ENCODE assay signal across 8 cellular contexts in genomic region chr13:52652170-52652979, GRCh38. TPM values are rescaled to one million over a fixed set of nuclear protein-coding genes. Genes with fewer than 3 reads are reported as not detected.
DNase-seq lines count a peak whose midpoint lies in the region; ATAC-seq and TF ChIP-seq lines count a peak whose summit lies in the region.

SUGT1 (plus strand) TSS chr13:52652836; CDS start chr13:52652921, 85 bp downstream.

- peak within 1 kb of the TSS; percentile 85 to 93 for H3K27ac ChIP-seq in thoracic aorta

- peaks cover 31 to 48% of the 10 kb centered on the region in 2 donors for H3K4me1 ChIP-seq in thoracic aorta (ENCODE audit: control insufficient read depth in 1 of 2, low read depth in 2 of 2)

- no peaks in the 10 kb centered on the region for H3K27me3 ChIP-seq in thoracic aorta (replicated peaks; ENCODE audit: insufficient read depth)

- DNase-seq in NCI-H1092 (lab: John Stamatoyannopoulos, UW) (peak; percentile 96), glomerular visceral epithelial cell (ENCODE audit: extremely low spot score) (peak; percentile 98), omental fat pad (ENCODE audit: low spot score) (peak; percentile 89), thoracic aorta (ENCODE audit: low spot score) (peak; percentile 91)

- H3K36me3 ChIP-seq in thoracic aorta: no peaks in the 10 kb centered on the region

- peaks cover 11% of the 10 kb centered on the region for H3K4me1 Mint-ChIP-seq in activated naive CD4-positive, alpha-beta T cell treated with anti-CD3 and anti-CD28 coated beads, Interleukin-2, amount 50 U/mL, for 24 hours

- peak within 1 kb of the TSS; percentile 89 for H3K27ac Mint-ChIP-seq in activated naive CD4-positive, alpha-beta T cell treated with anti-CD3 and anti-CD28 coated beads, Interleukin-2, amount 50 U/mL, for 24 hours

- peaks cover 9% of the 10 kb centered on the region for H3K36me3 Mint-ChIP-seq in activated naive CD4-positive, alpha-beta T cell treated with anti-CD3 and anti-CD28 coated beads, Interleukin-2, amount 50 U/mL, for 24 hours

- no peak within 1 kb of the TSS for H3K4me3 Mint-ChIP-seq in activated naive CD4-positive, alpha-beta T cell treated with anti-CD3 and anti-CD28 coated beads, Interleukin-2, amount 50 U/mL, for 24 hours

- TF ChIP-seq CTCF in omental fat pad (IDR thresholded peaks at IDR 0.05) (no peak), thoracic aorta (IDR thresholded peaks at IDR 0.05) (peak; percentile 78)

- peak within 1 kb of the TSS; percentile 76 for H3K4me3 ChIP-seq in thoracic aorta

- no peaks in the 10 kb centered on the region for H3K9me3 Mint-ChIP-seq in activated naive CD4-positive, alpha-beta T cell treated with anti-CD3 and anti-CD28 coated beads, Interleukin-2, amount 50 U/mL, for 24 hours

- peak; percentile 95 for ATAC-seq in HG02610 (IDR thresholded peaks at IDR 0.05; ENCODE audit: unreplicated experiment)
- peak; percentile 97 for ATAC-seq in SK-N-SH treated with all-trans-retinoic acid at 6 μM for 48 hours
- ATAC-seq in omental fat pad (ENCODE audit: low FRiP score): peak; percentile 99
- ATAC-seq in thoracic aorta (ENCODE audit: insufficient number of reproducible peaks, low FRiP score, low read depth): peak; percentile 98

- H3K27me3 Mint-ChIP-seq in activated naive CD4-positive, alpha-beta T cell treated with anti-CD3 and anti-CD28 coated beads, Interleukin-2, amount 50 U/mL, for 24 hours: no peaks in the 10 kb centered on the region

- H3K9me3 ChIP-seq in thoracic aorta: no peaks in the 10 kb centered on the region

- TF ChIP-seq POLR2A in GM10847 (IDR thresholded peaks at IDR 0.05; ENCODE audit: extremely low read depth, insufficient read length): peak; percentile 68

TF ChIP-seq in SK-N-SH treated with all-trans-retinoic acid at 6 μM for 48 hours, 23 proteins besides CTCF, POLR2A, EP300 and RAD21:
- no peak for TF ChIP-seq ZFP30 (CRISPR knock-in tag; IDR thresholded peaks at IDR 0.05)
- TF ChIP-seq ZFP3 (CRISPR knock-in tag; IDR thresholded peaks at IDR 0.05): no peak
- TF ChIP-seq GLIS3 (CRISPR knock-in tag; IDR thresholded peaks at IDR 0.05): 0 out of 2 replicates have a peak, but pooled peaks have one; percentile 4
- no peak for TF ChIP-seq OSR1 (CRISPR knock-in tag; IDR thresholded peaks at IDR 0.05)

RNA-seq across cellular contexts. Expression of gene SUGT1, which starts in this region (rescaled TPM):
- total RNA-seq in omental fat pad (10 to 100 TPM; 27.5 to 39.1 (median 33.6) TPM), thoracic aorta (10 to 100 TPM; 30.8 to 36.0 TPM)

Comparison
In these comparisons a context has a peak if more than half of its experiments do, and no peak if none do; other contexts are left out.
1. Peak in every context shown above with its lines: DNase-seq, ATAC-seq, H3K4me3 ChIP-seq and H3K27ac ChIP-seq.